In genomic region chr1:171313319-171313834, GRCh38 we compare ENCODE assay signal across 8 cellular contexts. TPM values are rescaled to one million over a fixed set of nuclear protein-coding genes. Genes with fewer than 3 reads are reported as not detected.
DNase-seq lines count a peak whose midpoint lies in the region; ATAC-seq and TF ChIP-seq lines count a peak whose summit lies in the region.

No MANE protein-coding gene starts in this region.

- H3K9me3 Mint-ChIP-seq in CD14-positive monocyte = peaks cover 0 to 4% (median 0%) of the 10 kb centered on the region in 7 donors
- no peaks in the 10 kb centered on the region for H3K9me3 Mint-ChIP-seq in immature natural killer cell

- ATAC-seq in GM19463 (IDR thresholded peaks at IDR 0.05; ENCODE audit: unreplicated experiment) (peak; percentile 41), HG03442 (IDR thresholded peaks at IDR 0.05; ENCODE audit: unreplicated experiment) (peak; percentile 44), aorta (ENCODE audit: low FRiP score) (no peak)

- peak overlapping the region; percentile 71 to 95 for H3K27ac ChIP-seq in aorta (ENCODE audit: low read depth in 1 of 2, low read length in 2 of 2)

- peak overlapping the region in 1 of 2 donors; percentile 30 for H3K4me3 Mint-ChIP-seq in CD14-positive monocyte
- peak overlapping the region in 4 of 5 donors; percentile 37 to 81 (median 76) for H3K4me3 Mint-ChIP-seq in immature natural killer cell

- no peak for TF ChIP-seq CTCF in CD14-positive monocyte (IDR thresholded peaks at IDR 0.05)

- WGBS in aorta, 2 donors = 0 to 1% methylated on average over 1 of the region's 1 CpG

- H3K4me1 ChIP-seq in aorta (ENCODE audit: control insufficient read depth in 1 of 2, insufficient read depth in 2 of 2, low read length in 2 of 2) = peaks cover 0 to 3% of the 10 kb centered on the region in 2 donors

- no peaks in the 10 kb centered on the region for H3K36me3 ChIP-seq in aorta (ENCODE audit: control insufficient read depth in 1 of 2, insufficient read depth in 2 of 2, low read length in 1 of 2)

- H3K36me3 Mint-ChIP-seq in CD14-positive monocyte (no peaks in the 10 kb centered on the region), immature natural killer cell (peaks cover 5 to 8% (median 5%) of the 10 kb centered on the region in 3 donors)

- H3K4me1 Mint-ChIP-seq in CD14-positive monocyte (peaks cover 21% of the 10 kb centered on the region), immature natural killer cell (peaks cover 14 to 15% of the 10 kb centered on the region in 2 donors)

- DNase-seq in CD14-positive monocyte (ENCODE audit: low spot score) (no peak), immature natural killer cell (no peak), aorta (no peak), COLO829 (ENCODE audit: low spot score) (no peak), NCI-H1417 treated with DMSO at 0.1 percent for 48 hours (lab: John Stamatoyannopoulos, UW) (no peak), NCI-H2196 treated with DMSO at 0.1 percent for 48 hours (lab: John Stamatoyannopoulos, UW; ENCODE audit: unreplicated experiment) (no peak)

- H3K27ac Mint-ChIP-seq in CD14-positive monocyte (peak overlapping the region in 5 of 7 donors; percentile 58 to 98 (median 91)), immature natural killer cell (peak overlapping the region; percentile 87 to 96 (median 92))

- intact Hi-C loops in CD14-positive monocyte (cut with micrococcal nuclease) (no loop called here), aorta (cut with DNase I) (loop anchor here (5.0 to 10.0 kb wide), 5 partner anchors 44 to 346 kb away; partner anchors contain the start of genes FMO1 (in 2 of the 2) and MYOC (in 1 of the 2))

- peaks cover 0 to 2% (median 0%) of the 10 kb centered on the region in 3 donors for H3K27me3 Mint-ChIP-seq in CD14-positive monocyte (ENCODE audit: low read depth in 3 of 3)
- no peaks in the 10 kb centered on the region for H3K27me3 Mint-ChIP-seq in immature natural killer cell (ENCODE audit: low read depth in 3 of 3)

- no peak overlapping the region for H3K4me3 ChIP-seq in aorta (ENCODE audit: low read length in 2 of 2)

- no peaks in the 10 kb centered on the region for H3K27me3 ChIP-seq in aorta (ENCODE audit: control insufficient read depth in 1 of 2, insufficient read depth in 2 of 2, low read length in 1 of 2)

- H3K9me3 ChIP-seq in aorta (ENCODE audit: control insufficient read depth, low read length) = no peaks in the 10 kb centered on the region

RNA-seq across cellular contexts. Expression of gene FMO4, which starts 0.6 kb away (rescaled TPM):
- polyA plus RNA-seq in CD14-positive monocyte (1 to 10 TPM; 1.3 to 1.6 TPM), immature natural killer cell (1 to 10 TPM; 2.6 to 4.1 (median 3.0) TPM), aorta (1 to 10 TPM; 8.4 to 9.4 TPM)
- total RNA-seq in aorta = 10 to 100 TPM in 1 of 2 donors, 1 to 10 TPM in 1; 9.6 to 12.3 TPM

Comparison
In these comparisons a context has a peak if more than half of its experiments do, and no peak if none do; other contexts are left out.
1. intact Hi-C loops: an anchor here in aorta (5.0 to 10.0 kb wide); none called in CD14-positive monocyte.